In genomic region chr11:2771758-2772466, GRCh38 we compare ENCODE assay signal across 12 cellular contexts.
DNase-seq lines count a peak whose midpoint lies in the region; ATAC-seq and TF ChIP-seq lines count a peak whose summit lies in the region.
"Had no signal": no experiment of that assay in that cellular context is flagged by ENCODE, and none has a peak within 500 bp of the region (broad histone marks: within the 10 kb centered on the region; RNA-seq: fewer than 3 reads in every experiment).

No MANE protein-coding gene starts in this region.

- peaks cover 19% of the 10 kb centered on the region in 2 donors for H3K27me3 Mint-ChIP-seq in natural killer cell (ENCODE audit: low read depth in 2 of 2)
- H3K27me3 Mint-ChIP-seq in natural killer cell treated with Interleukin-12 subunit alpha and Interleukin-12 subunit beta and Interleukin-15 and Interleukin-18, amount 100 ng/mL, for 72 hours: peaks cover 9 to 14% of the 10 kb centered on the region in 2 donors

- H3K36me3 Mint-ChIP-seq in natural killer cell: no peaks in the 10 kb centered on the region
- no peaks in the 10 kb centered on the region for H3K36me3 Mint-ChIP-seq in natural killer cell treated with Interleukin-12 subunit alpha and Interleukin-12 subunit beta and Interleukin-15 and Interleukin-18, amount 100 ng/mL, for 72 hours

- H3K4me3 ChIP-seq in NT2/D1 (ENCODE audit: insufficient read length, low read depth): no peak overlapping the region
- no peak overlapping the region for H3K4me3 ChIP-seq in upper lobe of right lung
- H3K4me3 ChIP-seq: left lung had no signal

- TF ChIP-seq CTCF in natural killer cell (IDR thresholded peaks at IDR 0.05): no peak
- TF ChIP-seq CTCF in upper lobe of right lung (IDR thresholded peaks at IDR 0.05): no peak

- no peaks in the 10 kb centered on the region for H3K9me3 Mint-ChIP-seq in natural killer cell
- H3K9me3 Mint-ChIP-seq in natural killer cell treated with Interleukin-12 subunit alpha and Interleukin-12 subunit beta and Interleukin-15 and Interleukin-18, amount 100 ng/mL, for 72 hours: no peaks in the 10 kb centered on the region
- H3K9me3 Mint-ChIP-seq: central memory CD8-positive, alpha-beta T cell; T-helper 1 cell treated with Interleukin-12 subunit alpha and Interleukin-12 subunit beta and Interleukin-4 antibody, amounts not matched to agents 30 μg/mL and 1 μg/mL, for 36 hours had no signal

- no peak overlapping the region for H3K4me3 Mint-ChIP-seq in natural killer cell
- no peak overlapping the region for H3K4me3 Mint-ChIP-seq in natural killer cell treated with Interleukin-12 subunit alpha and Interleukin-12 subunit beta and Interleukin-15 and Interleukin-18, amount 100 ng/mL, for 72 hours
- H3K4me3 Mint-ChIP-seq: central memory CD8-positive, alpha-beta T cell; T-helper 1 cell treated with Interleukin-12 subunit alpha and Interleukin-12 subunit beta and Interleukin-4 antibody, amounts not matched to agents 30 μg/mL and 1 μg/mL, for 36 hours had no signal

- H3K27ac ChIP-seq in upper lobe of right lung: no peak overlapping the region
- H3K27ac ChIP-seq: left lung had no signal

- H3K9me3 ChIP-seq in NT2/D1 (ENCODE audit: insufficient read depth, low read length) (no peaks in the 10 kb centered on the region), upper lobe of right lung (no peaks in the 10 kb centered on the region)
- H3K9me3 ChIP-seq: left lung had no signal

- H3K4me1 ChIP-seq in NT2/D1 (ENCODE audit: insufficient read depth, insufficient read length) (peaks cover 5% of the 10 kb centered on the region), upper lobe of right lung (no peaks in the 10 kb centered on the region)
- H3K4me1 ChIP-seq: Caco-2, left lung had no signal

- H3K36me3 ChIP-seq in NT2/D1 (ENCODE audit: insufficient read depth, insufficient read length, low read length): no peaks in the 10 kb centered on the region
- no peaks in the 10 kb centered on the region for H3K36me3 ChIP-seq in upper lobe of right lung
- H3K36me3 ChIP-seq: left lung had no signal

- no peak overlapping the region for H3K27ac Mint-ChIP-seq in natural killer cell
- H3K27ac Mint-ChIP-seq in natural killer cell treated with Interleukin-12 subunit alpha and Interleukin-12 subunit beta and Interleukin-15 and Interleukin-18, amount 100 ng/mL, for 72 hours: no peak overlapping the region
- H3K27ac Mint-ChIP-seq: T-helper 1 cell treated with Interleukin-12 subunit alpha and Interleukin-12 subunit beta and Interleukin-4 antibody, amounts not matched to agents 30 μg/mL and 1 μg/mL, for 36 hours had no signal

- H3K9ac ChIP-seq in NT2/D1 (ENCODE audit: insufficient read length, low read depth): peak overlapping the region; percentile 58

- H3K4me1 Mint-ChIP-seq in natural killer cell: no peaks in the 10 kb centered on the region
- peaks cover 0 to 2% of the 10 kb centered on the region in 2 donors for H3K4me1 Mint-ChIP-seq in natural killer cell treated with Interleukin-12 subunit alpha and Interleukin-12 subunit beta and Interleukin-15 and Interleukin-18, amount 100 ng/mL, for 72 hours (ENCODE audit: low read depth in 2 of 2)

- DNase-seq in natural killer cell (peak; percentile 4), NT2/D1 (ENCODE audit: low read depth, low spot score) (no peak), left kidney (ENCODE audit: low read depth, low spot score) (peak; percentile 46), upper lobe of right lung (peak; percentile 55), NCI-H2227 (lab: John Stamatoyannopoulos, UW; ENCODE audit: unreplicated experiment) (no peak)
- no peak for DNase-seq in natural killer cell treated with Interleukin-12 subunit alpha and Interleukin-12 subunit beta and Interleukin-15 and Interleukin-18, amount 100 ng/mL, for 72 hours (ENCODE audit: low spot score)

- ATAC-seq in natural killer cell (no peak), upper lobe of right lung (no peak), HG03469 (IDR thresholded peaks at IDR 0.05; ENCODE audit: unreplicated experiment) (no peak), HG02642 (IDR thresholded peaks at IDR 0.05; ENCODE audit: poor library complexity, unreplicated experiment) (no peak)
- ATAC-seq in natural killer cell treated with Interleukin-12 subunit alpha and Interleukin-12 subunit beta and Interleukin-15 and Interleukin-18, amount 100 ng/mL, for 72 hours: no peak
- ATAC-seq: left lung had no signal

- intact Hi-C loops in natural killer cell (cut with micrococcal nuclease): no loop called here
- intact Hi-C loops in upper lobe of right lung (cut with DNase I): no loop called here

- peaks cover 83% of the 10 kb centered on the region for H3K27me3 ChIP-seq in NT2/D1 (ENCODE audit: insufficient read depth, insufficient read length)
- H3K27me3 ChIP-seq in upper lobe of right lung: no peaks in the 10 kb centered on the region
- H3K27me3 ChIP-seq: left lung had no signal

Comparison
In these comparisons a context has a peak if more than half of its experiments do, and no peak if none do; other contexts are left out.
1. DNase-seq: peak in natural killer cell (single experiment), left kidney (single experiment) and upper lobe of right lung (single experiment); none in natural killer cell treated with Interleukin-12 subunit alpha and Interleukin-12 subunit beta and Interleukin-15 and Interleukin-18, amount 100 ng/mL, for 72 hours (single experiment), NT2/D1 (single experiment) and NCI-H2227 (single experiment).